Comparison of ENCODE assay signal across 24 cellular contexts in the genomic region with DNA sequence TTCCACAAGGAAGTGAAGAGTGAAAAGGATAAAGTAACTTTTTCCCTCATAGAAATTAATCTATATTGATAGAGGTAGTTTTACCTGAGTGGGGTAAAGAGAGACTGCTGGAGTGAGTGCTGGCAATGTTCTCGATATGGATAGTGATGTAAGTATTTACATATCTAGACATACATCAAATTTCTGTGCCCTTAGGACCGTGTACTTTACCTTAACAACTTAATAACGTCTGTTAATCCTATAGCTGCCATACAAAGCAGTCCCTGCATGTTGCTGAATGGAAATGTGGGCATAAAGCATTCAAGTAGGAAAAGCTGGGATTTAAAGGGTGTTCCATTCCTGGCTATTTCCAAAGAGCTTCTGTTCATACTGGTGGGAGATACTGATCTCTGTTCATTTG.
DNase-seq lines count a peak whose midpoint lies in the region; ATAC-seq and TF ChIP-seq lines count a peak whose summit lies in the region.
"Had no signal": no experiment of that assay in that cellular context is flagged by ENCODE, and none has a peak within 500 bp of the region (broad histone marks: within the 10 kb centered on the region; RNA-seq: fewer than 3 reads in every experiment).

No MANE protein-coding gene starts in this region.

- H3K9me3 ChIP-seq in HUES6 (ENCODE audit: control insufficient read depth, insufficient read depth, low read depth, low read length) (peaks cover 2% of the 10 kb centered on the region; the same call in 1 of the 2 replicates), mucosa of rectum (ENCODE audit: control insufficient read depth in 2 of 2, low read length in 2 of 2) (no peaks in the 10 kb centered on the region), stomach (no peaks in the 10 kb centered on the region)
- H3K9me3 ChIP-seq: BLaER1, tibial nerve had no signal

- H3K9me3 Mint-ChIP-seq in dendritic cell treated with granulocyte-macrophage colony-stimulating factor and Interleukin-4, amounts not matched to agents 40 ng/mL and 50 ng/mL, for 4 days, result no peaks in the 10 kb centered on the region
- no peaks in the 10 kb centered on the region for H3K9me3 Mint-ChIP-seq in activated CD8-positive, alpha-beta T cell treated with anti-CD3 and anti-CD28 coated beads for 36 hours
- H3K9me3 Mint-ChIP-seq: activated CD4-positive, alpha-beta memory T cell treated with anti-CD3 and anti-CD28 coated beads for 36 hours; natural killer cell had no signal

- no peaks in the 10 kb centered on the region for H3K36me3 ChIP-seq in HUES6 (ENCODE audit: control insufficient read depth, insufficient read depth, low read length)
- no peaks in the 10 kb centered on the region for H3K36me3 ChIP-seq in mucosa of rectum (ENCODE audit: control insufficient read depth in 2 of 2, insufficient read depth in 2 of 2, low read length in 2 of 2)
- H3K36me3 ChIP-seq in stomach, result no peaks in the 10 kb centered on the region
- H3K36me3 ChIP-seq: tibial nerve had no signal

- no peak overlapping the region for H3K4me3 Mint-ChIP-seq in dendritic cell treated with granulocyte-macrophage colony-stimulating factor and Interleukin-4, amounts not matched to agents 40 ng/mL and 50 ng/mL, for 4 days
- H3K4me3 Mint-ChIP-seq in activated CD8-positive, alpha-beta T cell treated with anti-CD3 and anti-CD28 coated beads for 36 hours, result no peak overlapping the region
- H3K4me3 Mint-ChIP-seq: activated CD4-positive, alpha-beta memory T cell treated with anti-CD3 and anti-CD28 coated beads for 36 hours; activated naive CD8-positive, alpha-beta T cell treated with anti-CD3 and anti-CD28 coated beads, Interleukin-2, amount 10 ng/mL, durations not matched to agents 7 days and 5 days; natural killer cell had no signal

- DNase-seq in stomach, result no peak
- no peak for DNase-seq in activated CD8-positive, alpha-beta T cell treated with anti-CD3 and anti-CD28 coated beads for 36 hours
- no peak for DNase-seq in activated T-cell treated with anti-CD3 and anti-CD28 coated beads, Interleukin-2, amount 50 U/mL, for 1 hour
- DNase-seq: ACHN; activated CD4-positive, alpha-beta memory T cell treated with anti-CD3 and anti-CD28 coated beads for 36 hours; activated CD4-positive, CD25-positive, alpha-beta regulatory T cell; activated effector memory CD4-positive, alpha-beta T cell treated with anti-CD3 and anti-CD28 coated beads, Interleukin-2, amount 50 U/mL, for 16 hours; activated naive CD8-positive, alpha-beta T cell treated with anti-CD3 and anti-CD28 coated beads, Interleukin-2, amount 10 ng/mL, durations not matched to agents 7 days and 5 days; COR-L47; effector memory CD4-positive, alpha-beta T cell; GDM1; natural killer cell; NCI-H510A; PC-9; SHP77 treated with DMSO at 0.1 percent for 48 hours; stimulated activated CD4-positive, alpha-beta T cell treated with anti-CD3 and anti-CD28 coated beads, Interleukin-15, amount 100 ng/mL, for 24 hours; stimulated activated naive CD8-positive, alpha-beta T cell treated with anti-CD3 and anti-CD28 coated beads, Interleukin-15, Interleukin-2, amounts not matched to agents 100 U/mL and 50 U/mL, for 24 hours; SW 1271 had no signal

- no peak for TF ChIP-seq CTCF in stomach (IDR thresholded peaks at IDR 0.05)
- no peak for TF ChIP-seq CTCF in activated CD8-positive, alpha-beta T cell treated with anti-CD3 and anti-CD28 coated beads for 36 hours (IDR thresholded peaks at IDR 0.05)

- CTCF ChIA-PET in activated CD8-positive, alpha-beta T cell treated with anti-CD3 and anti-CD28 coated beads for 36 hours (lab: Charles Lee), result interaction anchor here (1.3 kb wide), 1 partner anchor 114 kb away, joined by 3 read pairs; no protein-coding TSS in a partner anchor

- H3K9ac ChIP-seq in HUES6 (ENCODE audit: low read length), result no peak overlapping the region
- H3K9ac ChIP-seq in mucosa of rectum (ENCODE audit: low read depth in 1 of 2, low read length in 2 of 2), result peak overlapping the region in 1 of 2 donors; percentile 9
- H3K9ac ChIP-seq: BLaER1 had no signal

- TF ChIP-seq EP300 in stomach (IDR thresholded peaks at IDR 0.05), result no peak

- H3K27ac ChIP-seq in HUES6 (ENCODE audit: low read depth, low read length), result peak overlapping the region; percentile 28; the same call in 1 of the 2 replicates
- peak overlapping the region; percentile 34 to 40 for H3K27ac ChIP-seq in mucosa of rectum (ENCODE audit: low read depth in 2 of 2, low read length in 2 of 2)
- peak overlapping the region in 4 of 5 donors; percentile 57 to 84 (median 71) for H3K27ac ChIP-seq in stomach
- H3K27ac ChIP-seq: BLaER1, PC-9 had no signal

- no peaks in the 10 kb centered on the region for H3K27me3 Mint-ChIP-seq in dendritic cell treated with granulocyte-macrophage colony-stimulating factor and Interleukin-4, amounts not matched to agents 40 ng/mL and 50 ng/mL, for 4 days
- no peaks in the 10 kb centered on the region for H3K27me3 Mint-ChIP-seq in activated CD8-positive, alpha-beta T cell treated with anti-CD3 and anti-CD28 coated beads for 36 hours
- H3K27me3 Mint-ChIP-seq: activated CD4-positive, alpha-beta memory T cell treated with anti-CD3 and anti-CD28 coated beads for 36 hours; activated naive CD8-positive, alpha-beta T cell treated with anti-CD3 and anti-CD28 coated beads, Interleukin-2, amount 10 ng/mL, durations not matched to agents 7 days and 5 days had no signal

- intact Hi-C loops in dendritic cell treated with granulocyte-macrophage colony-stimulating factor and Interleukin-4, amounts not matched to agents 40 ng/mL and 50 ng/mL, for 4 days (cut with micrococcal nuclease), result no loop called here
- intact Hi-C loops in stomach (cut with DNase I; ENCODE audit: low total_unique reads), result no loop called here
- intact Hi-C loops in activated CD8-positive, alpha-beta T cell treated with anti-CD3 and anti-CD28 coated beads for 36 hours (cut with micrococcal nuclease), result no loop called here

- TF ChIP-seq POLR2A in stomach (IDR thresholded peaks at IDR 0.05), result no peak

- peaks cover 34% of the 10 kb centered on the region for H3K4me1 ChIP-seq in HUES6 (ENCODE audit: control insufficient read depth, insufficient read depth, low read length)
- peaks cover 9 to 18% of the 10 kb centered on the region in 2 donors for H3K4me1 ChIP-seq in mucosa of rectum (ENCODE audit: control insufficient read depth in 2 of 2, insufficient read depth in 2 of 2, low read length in 2 of 2)
- peaks cover 12 to 56% (median 33%) of the 10 kb centered on the region in 4 donors for H3K4me1 ChIP-seq in stomach
- H3K4me1 ChIP-seq: BLaER1 had no signal

- 50 to 71% (median 61%) methylated on average over 3 of the region's 3 CpGs for WGBS in stomach, 5 donors

- ATAC-seq in GM18867 (IDR thresholded peaks at IDR 0.05; ENCODE audit: unreplicated experiment), result no peak
- ATAC-seq in activated CD8-positive, alpha-beta T cell treated with anti-CD3 and anti-CD28 coated beads for 36 hours, result no peak
- ATAC-seq: natural killer cell; stimulated activated naive CD8-positive, alpha-beta T cell treated with anti-CD3 and anti-CD28 coated beads, Interleukin-15, Interleukin-2, amounts not matched to agents 100 U/mL and 50 U/mL, for 24 hours had no signal

- POLR2A ChIA-PET in activated CD8-positive, alpha-beta T cell treated with anti-CD3 and anti-CD28 coated beads for 36 hours (lab: Charles Lee), result no interaction called here

- H3K27me3 ChIP-seq in HUES6 (ENCODE audit: control insufficient read depth, insufficient read depth, low read length) (no peaks in the 10 kb centered on the region), mucosa of rectum (ENCODE audit: control insufficient read depth in 2 of 2, insufficient read depth in 2 of 2, low read length in 2 of 2) (no peaks in the 10 kb centered on the region), stomach (no peaks in the 10 kb centered on the region)
- H3K27me3 ChIP-seq: BLaER1, tibial nerve had no signal

- H3K4me1 Mint-ChIP-seq in dendritic cell treated with granulocyte-macrophage colony-stimulating factor and Interleukin-4, amounts not matched to agents 40 ng/mL and 50 ng/mL, for 4 days (ENCODE audit: low read depth), result peaks cover 36% of the 10 kb centered on the region
- peaks cover 14% of the 10 kb centered on the region for H3K4me1 Mint-ChIP-seq in activated CD8-positive, alpha-beta T cell treated with anti-CD3 and anti-CD28 coated beads for 36 hours (ENCODE audit: low read depth)

- H3K4me3 ChIP-seq in HUES6 (ENCODE audit: low read depth, low read length), result no peak overlapping the region
- H3K4me3 ChIP-seq in mucosa of rectum (ENCODE audit: low read length in 2 of 2), result no peak overlapping the region
- H3K4me3 ChIP-seq in stomach, result no peak overlapping the region
- H3K4me3 ChIP-seq: BLaER1, PC-9, tibial nerve had no signal

- H3K36me3 Mint-ChIP-seq in dendritic cell treated with granulocyte-macrophage colony-stimulating factor and Interleukin-4, amounts not matched to agents 40 ng/mL and 50 ng/mL, for 4 days (ENCODE audit: low read depth), result peaks cover 6% of the 10 kb centered on the region
- H3K36me3 Mint-ChIP-seq in activated CD8-positive, alpha-beta T cell treated with anti-CD3 and anti-CD28 coated beads for 36 hours (ENCODE audit: low read depth), result peaks cover 6% of the 10 kb centered on the region
- H3K36me3 Mint-ChIP-seq: natural killer cell had no signal

- peak overlapping the region; percentile 51 for H3K27ac Mint-ChIP-seq in dendritic cell treated with granulocyte-macrophage colony-stimulating factor and Interleukin-4, amounts not matched to agents 40 ng/mL and 50 ng/mL, for 4 days
- H3K27ac Mint-ChIP-seq in activated CD8-positive, alpha-beta T cell treated with anti-CD3 and anti-CD28 coated beads for 36 hours, result no peak overlapping the region
- H3K27ac Mint-ChIP-seq: activated CD4-positive, alpha-beta memory T cell treated with anti-CD3 and anti-CD28 coated beads for 36 hours; activated naive CD8-positive, alpha-beta T cell treated with anti-CD3 and anti-CD28 coated beads, Interleukin-2, amount 10 ng/mL, durations not matched to agents 7 days and 5 days; natural killer cell had no signal
